26 cellular contexts compared by ENCODE assay signal in genomic region chr14:93262446-93262845, GRCh38.
"Had no signal": no experiment of that assay in that cellular context is flagged by ENCODE, and none has a peak within 500 bp of the region (broad histone marks: within the 10 kb centered on the region; RNA-seq: fewer than 3 reads in every experiment).

No MANE protein-coding gene starts in this region.

- H3K27ac Mint-ChIP-seq: activated T-cell treated with anti-CD3 and anti-CD28 coated beads, Interleukin-2, amount 50 U/mL, for 72 hours; nephron progenitor cell; stimulated activated naive B cell treated with anti-CD40 and anti-IgM and Interleukin-4, amounts not matched to agents 10 μg/mL and 1 μg/mL and 100 μg/mL, for 72 hours; T-helper 1 cell treated with Interleukin-12 subunit alpha and Interleukin-12 subunit beta and Interleukin-4 antibody, amounts not matched to agents 30 μg/mL and 1 μg/mL, for 36 hours; WTC11 had no signal

- H3K9me3 ChIP-seq: left ventricle myocardium inferior, neutrophil, sigmoid colon, stomach, thyroid gland had no signal

- H3K4me1 ChIP-seq: left ventricle myocardium inferior, sigmoid colon, thyroid gland had no signal

- FAIRE-seq: colon, frontal cortex, small intestine had no signal

- DNase-seq: activated CD4-positive, alpha-beta T cell treated with anti-CD3 and anti-CD28 coated beads, Interleukin-2, amount 50 U/mL, for 4 hours; activated naive CD4-positive, alpha-beta T cell; activated T-cell treated with anti-CD3 and anti-CD28 coated beads for 4 hours; activated T-cell treated with anti-CD3 and anti-CD28 coated beads, Interleukin-2, amount 50 U/mL, for 72 hours; dermis blood vessel endothelial cell; effector CD4-positive, alpha-beta T cell; glutamatergic neuron; islet precursor cell; left ventricle myocardium inferior; nephron progenitor cell; retina; sigmoid colon; small intestine; stimulated activated CD4-positive, alpha-beta T cell treated with anti-CD3 and anti-CD28 coated beads, Interleukin-1b, Interleukin-23, amount 100 ng/mL, for 48 hours; stimulated activated naive B cell treated with anti-CD40 and anti-IgM and Interleukin-4, amounts not matched to agents 10 μg/mL and 1 μg/mL and 100 μg/mL, for 72 hours; stomach; T-helper 9 cell; thyroid gland had no signal

- H3K9me3 Mint-ChIP-seq: activated naive CD4-positive, alpha-beta T cell treated with anti-CD3 and anti-CD28 coated beads, Interleukin-2, amount 50 U/mL, for 72 hours; activated T-cell treated with anti-CD3 and anti-CD28 coated beads, Interleukin-2, amount 50 U/mL, for 72 hours; nephron progenitor cell; stimulated activated naive B cell treated with anti-CD40 and anti-IgM and Interleukin-4, amounts not matched to agents 10 μg/mL and 1 μg/mL and 100 μg/mL, for 72 hours; T-helper 1 cell treated with Interleukin-12 subunit alpha and Interleukin-12 subunit beta and Interleukin-4 antibody, amounts not matched to agents 30 μg/mL and 1 μg/mL, for 36 hours; WTC11 had no signal

- H3K4me3 ChIP-seq: left ventricle myocardium inferior, lung, sigmoid colon, stomach, thyroid gland had no signal

- H3K4me3 Mint-ChIP-seq: activated T-cell treated with anti-CD3 and anti-CD28 coated beads, Interleukin-2, amount 50 U/mL, for 72 hours; nephron progenitor cell; stimulated activated naive B cell treated with anti-CD40 and anti-IgM and Interleukin-4, amounts not matched to agents 10 μg/mL and 1 μg/mL and 100 μg/mL, for 72 hours; T-helper 1 cell treated with Interleukin-12 subunit alpha and Interleukin-12 subunit beta and Interleukin-4 antibody, amounts not matched to agents 30 μg/mL and 1 μg/mL, for 36 hours; WTC11 had no signal

- H3K27me3 Mint-ChIP-seq: stimulated activated naive B cell treated with anti-CD40 and anti-IgM and Interleukin-4, amounts not matched to agents 10 μg/mL and 1 μg/mL and 100 μg/mL, for 72 hours had no signal

- H3K27ac ChIP-seq: epithelial cell of prostate, left ventricle myocardium inferior, neutrophil, sigmoid colon, stomach, thyroid gland had no signal

- H3K4me1 Mint-ChIP-seq: WTC11 had no signal

- ATAC-seq: activated naive CD4-positive, alpha-beta T cell treated with anti-CD3 and anti-CD28 coated beads, Interleukin-2, amount 50 U/mL, for 72 hours; activated T-cell treated with anti-CD3 and anti-CD28 coated beads, Interleukin-2, amount 50 U/mL, for 72 hours; stimulated activated naive B cell treated with anti-CD40 and anti-IgM and Interleukin-4, amounts not matched to agents 10 μg/mL and 1 μg/mL and 100 μg/mL, for 72 hours; WTC11 had no signal

- H3K27me3 ChIP-seq: neutrophil, sigmoid colon, stomach, thyroid gland had no signal
